ENCODE assay signal across 16 cellular contexts in genomic region chr1:66254785-66255184, GRCh38.
"Had no signal": no experiment of that assay in that cellular context is flagged by ENCODE, and none has a peak within 500 bp of the region (broad histone marks: within the 10 kb centered on the region; RNA-seq: fewer than 3 reads in every experiment).

No MANE protein-coding gene starts in this region.

- H3K27ac Mint-ChIP-seq: activated naive CD8-positive, alpha-beta T cell treated with anti-CD3 and anti-CD28 coated beads, Interleukin-2, amount 10 ng/mL, durations not matched to agents 7 days and 5 days; activated T-helper 2 cell treated with anti-CD3 and anti-CD28 coated beads, Interferon-gamma antibody, Interleukin-2, Interleukin-4, amounts not matched to agents 10 μg/mL and 5 μg/mL and 100 μg/mL, durations not matched to agents 14 hours and 24 hours and 36 hours; mesothelial cell of epicardium had no signal

- H3K27me3 Mint-ChIP-seq: activated naive CD8-positive, alpha-beta T cell treated with anti-CD3 and anti-CD28 coated beads, Interleukin-2, amount 10 ng/mL, durations not matched to agents 7 days and 5 days had no signal

- DNase-seq: activated CD4-positive, alpha-beta T cell treated with anti-CD3 and anti-CD28 coated beads for 4 hours; activated CD8-positive, alpha-beta memory T cell treated with anti-CD3 and anti-CD28 coated beads, Interleukin-2, amount 50 U/mL, for 48 hours; activated CD8-positive, alpha-beta T cell treated with anti-CD3 and anti-CD28 coated beads, Interleukin-2, amount 10 ng/mL, durations not matched to agents 7 days and 5 days; activated naive CD8-positive, alpha-beta T cell treated with anti-CD3 and anti-CD28 coated beads, Interleukin-2, amount 10 ng/mL, durations not matched to agents 7 days and 5 days; aorta; dorsolateral prefrontal cortex; occipital lobe; psoas muscle; right lobe of liver; stimulated activated naive CD4-positive, alpha-beta T cell had no signal

- H3K4me3 ChIP-seq: breast epithelium, dorsolateral prefrontal cortex, esophagus muscularis mucosa, psoas muscle, right lobe of liver, thoracic aorta had no signal

- H3K36me3 ChIP-seq: breast epithelium, esophagus muscularis mucosa, right lobe of liver, thoracic aorta had no signal

- H3K4me3 Mint-ChIP-seq: activated CD8-positive, alpha-beta T cell treated with anti-CD3 and anti-CD28 coated beads, Interleukin-2, amount 10 ng/mL, durations not matched to agents 7 days and 5 days; activated naive CD8-positive, alpha-beta T cell treated with anti-CD3 and anti-CD28 coated beads, Interleukin-2, amount 10 ng/mL, durations not matched to agents 7 days and 5 days; mesothelial cell of epicardium had no signal

- H3K27me3 ChIP-seq: breast epithelium, dorsolateral prefrontal cortex, esophagus muscularis mucosa, right lobe of liver had no signal

- H3K9me3 ChIP-seq: breast epithelium, esophagus muscularis mucosa, psoas muscle, right lobe of liver, thoracic aorta had no signal

- H3K36me3 Mint-ChIP-seq: mesothelial cell of epicardium had no signal

- H3K9me3 Mint-ChIP-seq: activated naive CD8-positive, alpha-beta T cell treated with anti-CD3 and anti-CD28 coated beads, Interleukin-2, amount 10 ng/mL, durations not matched to agents 7 days and 5 days; activated T-helper 2 cell treated with anti-CD3 and anti-CD28 coated beads, Interferon-gamma antibody, Interleukin-2, Interleukin-4, amounts not matched to agents 10 μg/mL and 5 μg/mL and 100 μg/mL, durations not matched to agents 14 hours and 24 hours and 36 hours; mesothelial cell of epicardium had no signal

- ATAC-seq: activated CD8-positive, alpha-beta T cell treated with anti-CD3 and anti-CD28 coated beads, Interleukin-2, amount 10 ng/mL, durations not matched to agents 7 days and 5 days; psoas muscle; right lobe of liver had no signal

- H3K4me1 ChIP-seq: breast epithelium, right lobe of liver had no signal

- H3K27ac ChIP-seq: breast epithelium, esophagus muscularis mucosa, psoas muscle, right lobe of liver, thoracic aorta, VCaP had no signal
